In the genomic region with DNA sequence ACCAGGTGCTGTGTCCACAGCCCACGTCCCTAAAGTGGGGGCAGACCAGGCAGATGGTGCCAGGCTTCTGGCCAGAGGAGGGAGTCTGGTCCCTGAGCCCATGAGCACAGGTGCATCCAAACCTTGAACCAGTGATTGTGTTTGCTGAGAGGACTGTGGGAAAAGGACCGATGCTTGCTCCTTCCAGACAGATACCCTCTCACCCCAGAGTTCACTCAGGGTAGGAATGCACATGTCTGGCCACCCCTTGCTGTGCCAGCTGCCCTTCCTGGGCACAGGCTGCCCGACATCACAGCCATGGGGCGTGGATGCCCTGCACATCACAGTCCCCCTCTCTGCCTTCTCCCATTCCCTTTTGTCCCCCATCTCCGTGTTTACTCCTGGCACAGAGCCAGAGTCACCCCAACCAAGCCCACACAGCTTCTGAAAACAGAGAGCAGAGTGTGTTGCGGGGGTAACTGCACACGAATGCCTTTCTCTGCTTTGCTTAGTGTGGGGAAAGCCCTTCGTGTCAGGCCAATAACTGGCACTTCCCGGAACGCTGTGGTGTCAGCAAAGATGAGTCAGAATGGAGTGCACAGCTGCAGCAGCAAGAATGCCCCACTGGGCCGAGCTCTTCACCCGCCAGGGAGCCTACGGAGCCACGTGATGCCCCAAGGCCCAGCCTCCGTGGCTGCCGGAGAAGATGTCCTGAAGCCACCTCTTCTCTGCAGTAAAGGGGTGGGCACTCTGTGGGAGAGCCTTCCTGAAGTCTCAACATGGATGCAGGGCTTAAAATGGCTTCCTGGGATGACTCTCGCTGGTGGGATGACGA, we compare ENCODE assay signal across 1 cellular context.
TF ChIP-seq lines count a peak whose summit lies in the region.

No MANE protein-coding gene starts in this region.

TF ChIP-seq in GM12878, 131 proteins besides CTCF, POLR2A, EP300 and RAD21 (continued from another document):
- no peak for TF ChIP-seq GABPA (IDR thresholded peaks at IDR 0.05; ENCODE audit: low read depth)
- TF ChIP-seq, protein P1, sequence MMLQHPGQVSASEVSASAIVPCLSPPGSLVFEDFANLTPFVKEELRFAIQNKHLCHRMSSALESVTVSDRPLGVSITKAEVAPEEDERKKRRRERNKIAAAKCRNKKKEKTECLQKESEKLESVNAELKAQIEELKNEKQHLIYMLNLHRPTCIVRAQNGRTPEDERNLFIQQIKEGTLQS (IDR thresholded peaks at IDR 0.05; ENCODE audit: borderline replicate concordance, extremely low read depth, low read depth, low read length), result peak; percentile 79; the same call in 1 of the 2 replicates
- TF ChIP-seq POLR2AphosphoS5 (IDR thresholded peaks at IDR 0.05; ENCODE audit: low read length), result peak; percentile 53; the same call in 1 of the 2 replicates
- peak; percentile 29; the same call in 1 of the 2 replicates for TF ChIP-seq TBL1XR1 (IDR thresholded peaks at IDR 0.05; ENCODE audit: low read depth, low read length)
- no peak for TF ChIP-seq CHD4 (IDR thresholded peaks at IDR 0.05)
- peak; percentile 70 for TF ChIP-seq RUNX3 (IDR thresholded peaks at IDR 0.05; ENCODE audit: low read length)
- TF ChIP-seq SMAD1 (IDR thresholded peaks at IDR 0.05; ENCODE audit: low read depth, partially characterized antibody), result peak; percentile 98
- TF ChIP-seq RFX5 (IDR thresholded peaks at IDR 0.05; ENCODE audit: low read depth, low read length), result no peak
- TF ChIP-seq, protein P2, sequence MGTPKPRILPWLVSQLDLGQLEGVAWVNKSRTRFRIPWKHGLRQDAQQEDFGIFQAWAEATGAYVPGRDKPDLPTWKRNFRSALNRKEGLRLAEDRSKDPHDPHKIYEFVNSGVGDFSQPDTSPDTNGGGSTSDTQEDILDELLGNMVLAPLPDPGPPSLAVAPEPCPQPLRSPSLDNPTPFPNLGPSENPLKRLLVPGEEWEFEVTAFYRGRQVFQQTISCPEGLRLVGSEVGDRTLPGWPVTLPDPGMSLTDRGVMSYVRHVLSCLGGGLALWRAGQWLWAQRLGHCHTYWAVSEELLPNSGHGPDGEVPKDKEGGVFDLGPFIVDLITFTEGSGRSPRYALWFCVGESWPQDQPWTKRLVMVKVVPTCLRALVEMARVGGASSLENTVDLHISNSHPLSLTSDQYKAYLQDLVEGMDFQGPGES (IDR thresholded peaks at IDR 0.05), result no peak
- peak; percentile 87 for TF ChIP-seq JUND (IDR thresholded peaks at IDR 0.05; ENCODE audit: low read depth, low read length)
- TF ChIP-seq SUZ12 (IDR thresholded peaks at IDR 0.05; ENCODE audit: unreplicated experiment), result no peak
- TF ChIP-seq, protein P3, sequence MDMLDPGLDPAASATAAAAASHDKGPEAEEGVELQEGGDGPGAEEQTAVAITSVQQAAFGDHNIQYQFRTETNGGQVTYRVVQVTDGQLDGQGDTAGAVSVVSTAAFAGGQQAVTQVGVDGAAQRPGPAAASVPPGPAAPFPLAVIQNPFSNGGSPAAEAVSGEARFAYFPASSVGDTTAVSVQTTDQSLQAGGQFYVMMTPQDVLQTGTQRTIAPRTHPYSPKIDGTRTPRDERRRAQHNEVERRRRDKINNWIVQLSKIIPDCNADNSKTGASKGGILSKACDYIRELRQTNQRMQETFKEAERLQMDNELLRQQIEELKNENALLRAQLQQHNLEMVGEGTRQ (IDR thresholded peaks at IDR 0.05; ENCODE audit: borderline replicate concordance, low read depth, low read length), result peak; percentile 91
- no peak for TF ChIP-seq WRNIP1 (IDR thresholded peaks at IDR 0.05; ENCODE audit: borderline replicate concordance, low read depth, low read length)
- peak; percentile 94 for TF ChIP-seq TCF12 (IDR thresholded peaks at IDR 0.05; ENCODE audit: low read depth, low read length)
- peak; percentile 90 for TF ChIP-seq TCF3 (IDR thresholded peaks at IDR 0.05; ENCODE audit: borderline replicate concordance, insufficient read depth, low read depth, low read length)
- peak; percentile 59 for TF ChIP-seq MEF2B (IDR thresholded peaks at IDR 0.05; ENCODE audit: partially characterized antibody, poor library complexity, severe bottlenecking)
- no peak for TF ChIP-seq NR2C1 (IDR thresholded peaks at IDR 0.05)
